In the genomic region with DNA sequence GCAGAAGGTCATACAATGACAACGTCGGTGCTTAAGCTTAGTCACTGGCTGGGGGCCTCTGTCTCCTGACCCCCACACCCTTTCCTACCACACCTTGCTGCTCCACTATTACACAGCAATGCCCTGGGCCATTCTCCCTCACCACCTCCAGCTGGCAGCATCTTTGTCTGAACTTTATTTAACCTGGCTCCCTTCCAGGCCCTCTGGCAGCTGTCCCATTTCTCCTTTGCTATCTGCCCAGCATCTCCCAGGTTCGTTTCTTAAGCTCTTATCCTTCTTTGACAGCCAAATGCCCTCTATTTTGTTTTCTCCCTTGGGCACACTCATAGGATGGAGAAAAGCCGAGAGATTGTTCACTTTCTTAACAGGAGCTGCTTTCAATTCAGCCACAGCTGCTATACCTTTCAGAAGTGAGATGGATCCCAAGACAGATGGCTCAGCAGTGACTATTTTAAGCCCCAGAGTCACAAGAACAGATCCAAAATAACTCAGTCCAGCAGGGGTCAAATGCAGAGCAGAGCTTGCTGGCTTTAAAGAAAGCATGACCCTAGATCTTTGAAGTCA, we compare ENCODE assay signal across 10 cellular contexts.
A peak's percentile ranks its signal among the peaks of the same experiment; 100 is the strongest.
DNase-seq lines count a peak whose midpoint lies in the region; ATAC-seq and TF ChIP-seq lines count a peak whose summit lies in the region.
"Had no signal": no experiment of that assay in that cellular context is flagged by ENCODE, and none has a peak within 500 bp of the region (broad histone marks: within the 10 kb centered on the region; RNA-seq: fewer than 3 reads in every experiment).

No MANE protein-coding gene starts in this region.

- ATAC-seq in GM21825 (IDR thresholded peaks at IDR 0.05; ENCODE audit: unreplicated experiment) (no peak), HG03108 (IDR thresholded peaks at IDR 0.05; ENCODE audit: unreplicated experiment) (no peak)
- ATAC-seq: natural killer cell had no signal

- DNase-seq in KBM-7 (peak; percentile 0), NCI-H748 (lab: John Stamatoyannopoulos, UW; ENCODE audit: unreplicated experiment) (peak; percentile 94), foreskin melanocyte (peak; percentile 45), retinal pigment epithelial cell (ENCODE audit: low read depth) (peak; percentile 74), GM19238 (ENCODE audit: insufficient read length, low spot score) (no peak), HuH-7.5 (ENCODE audit: low spot score) (no peak)
- DNase-seq: natural killer cell; stimulated activated naive CD4-positive, alpha-beta T cell had no signal

- H3K4me3 ChIP-seq in retinal pigment epithelial cell (ENCODE audit: low read length) = peak overlapping the region; percentile 10

- in situ Hi-C loops in KBM-7 (cut with MboI; ENCODE audit: low pct_unique_long_range_greater_than_20kb, low sequenced_read_pairs) = no loop called here

- TF ChIP-seq CTCF in retinal pigment epithelial cell (conservative IDR thresholded peaks at IDR 0.05; ENCODE audit: low read depth, low read length) = peak; percentile 26

Comparison
In these comparisons a context has a peak if more than half of its experiments do, and no peak if none do; other contexts are left out.
1. DNase-seq: peak in KBM-7 (single experiment), NCI-H748 (single experiment), foreskin melanocyte (single experiment) and retinal pigment epithelial cell (single experiment); none in GM19238 (single experiment) and HuH-7.5 (single experiment).